16 cellular contexts compared by ENCODE assay signal in genomic region chr3:192039593-192039992, GRCh38.
DNase-seq lines count a peak whose midpoint lies in the region; ATAC-seq, FAIRE-seq and TF ChIP-seq lines count a peak whose summit lies in the region.
"Had no signal": no experiment of that assay in that cellular context is flagged by ENCODE, and none has a peak within 500 bp of the region (broad histone marks: within the 10 kb centered on the region; RNA-seq: fewer than 3 reads in every experiment).

No MANE protein-coding gene starts in this region.

- no peak for TF ChIP-seq POLR2A in A549 (IDR thresholded peaks at IDR 0.05; ENCODE audit: low read length)

- no peak for TF ChIP-seq RAD21 in A549 (conservative IDR thresholded peaks at IDR 0.05 in 1 of 2, IDR thresholded peaks at IDR 0.05 in 1 of 2)

- H3K9me3 ChIP-seq in A549 (no peaks in the 10 kb centered on the region), MM.1S (replicated peaks; ENCODE audit: insufficient read depth, low read length) (no peaks in the 10 kb centered on the region), SU-DHL-6 (ENCODE audit: insufficient read depth, low read length) (no peaks in the 10 kb centered on the region), right cardiac atrium (ENCODE audit: control insufficient read depth, low read length) (no peaks in the 10 kb centered on the region)
- H3K9me3 ChIP-seq: SJCRH30 had no signal

- H3K27ac ChIP-seq in A549: no peak overlapping the region
- peak overlapping the region; percentile 82 for H3K27ac ChIP-seq in MM.1S (ENCODE audit: low read length)
- peak overlapping the region; percentile 4; the same call in 1 of the 2 replicates for H3K27ac ChIP-seq in SU-DHL-6 (ENCODE audit: low read depth, low read length)
- H3K27ac ChIP-seq in right cardiac atrium (ENCODE audit: low read length): no peak overlapping the region
- H3K27ac ChIP-seq: SJCRH30 had no signal

- intact Hi-C loops in right cardiac atrium (cut with DNase I): no loop called here

- 18% methylated on average over 5 of the region's 5 CpGs for WGBS in A549 (ENCODE audit: missing lambda C conversion rate)
- WGBS in right cardiac atrium: 74% methylated on average over 5 of the region's 5 CpGs

- DNase-seq in A549 (ENCODE audit: low read depth in 1 of 2, low spot score in 1 of 2) (no peak), MM.1S (peak; percentile 93), right cardiac atrium (no peak), amygdala (lab: John Stamatoyannopoulos, UW) (no peak), anterior cingulate cortex (lab: John Stamatoyannopoulos, UW) (no peak)
- DNase-seq: C1 segment of cervical spinal cord; CD8-positive, alpha-beta memory T cell; GF-D8; H7; HFFc6; NCI-H1105 treated with DMSO at 0.1 percent for 48 hours; NCI-H1694; SJCRH30 had no signal

- H3K79me2 ChIP-seq in MM.1S (ENCODE audit: low read length) (no peaks in the 10 kb centered on the region), SU-DHL-6 (ENCODE audit: insufficient read depth, low read length) (no peaks in the 10 kb centered on the region)

- H3K4me2 ChIP-seq in A549: no peak overlapping the region
- H3K4me2 ChIP-seq in MM.1S (ENCODE audit: low read depth, low read length): peak overlapping the region; percentile 48
- H3K4me2 ChIP-seq in SU-DHL-6 (ENCODE audit: low read depth, low read length, poor library complexity, severe bottlenecking): peak overlapping the region; percentile 5

- TF ChIP-seq CTCF in A549 (IDR thresholded peaks at IDR 0.05) (no peak), MM.1S (IDR thresholded peaks at IDR 0.05; ENCODE audit: low read length) (peak; percentile 16; the same call in 1 of the 2 replicates), SU-DHL-6 (IDR thresholded peaks at IDR 0.05; ENCODE audit: insufficient read depth, low read length, poor library complexity, severe bottlenecking) (no peak)

- H2AFZ ChIP-seq in MM.1S (ENCODE audit: low read length) (peak overlapping the region; percentile 55), SU-DHL-6 (ENCODE audit: low read depth, low read length, severe bottlenecking) (peak overlapping the region; percentile 52)

- CTCF ChIA-PET in A549 (lab: Yijun Ruan, JAX): no interaction called here

- POLR2A ChIA-PET in A549 (lab: Yijun Ruan, JAX): no interaction called here

- H3K36me3 ChIP-seq in MM.1S (replicated peaks; ENCODE audit: insufficient read depth, low read length): no peaks in the 10 kb centered on the region
- no peaks in the 10 kb centered on the region for H3K36me3 ChIP-seq in SU-DHL-6 (ENCODE audit: low read length)
- H3K36me3 ChIP-seq: SJCRH30 had no signal

- TF ChIP-seq EP300 in A549 (IDR thresholded peaks at IDR 0.05): no peak

- H3K4me1 ChIP-seq in A549 (no peaks in the 10 kb centered on the region), MM.1S (ENCODE audit: low read length) (peaks cover 55% of the 10 kb centered on the region), right cardiac atrium (ENCODE audit: control insufficient read depth, insufficient read depth, low read length) (no peaks in the 10 kb centered on the region)
- H3K4me1 ChIP-seq: SJCRH30 had no signal

- no peak for ATAC-seq in A549
- ATAC-seq in GM18909 (IDR thresholded peaks at IDR 0.05; ENCODE audit: poor library complexity, unreplicated experiment): peak; percentile 29
- no peak for ATAC-seq in right cardiac atrium
- no peak for ATAC-seq in GM21447 (IDR thresholded peaks at IDR 0.05; ENCODE audit: unreplicated experiment)

- H3K4me3 ChIP-seq in A549 (no peak overlapping the region), MM.1S (ENCODE audit: low read length) (no peak overlapping the region), SU-DHL-6 (ENCODE audit: insufficient read depth, low read length, poor library complexity, severe bottlenecking) (no peak overlapping the region), right cardiac atrium (ENCODE audit: low read length) (no peak overlapping the region)
- H3K4me3 ChIP-seq: SJCRH30 had no signal

- H3F3A ChIP-seq in MM.1S (ENCODE audit: insufficient read depth, low read length): peaks cover 46% of the 10 kb centered on the region
- peaks cover 7% of the 10 kb centered on the region; the same call in 1 of the 2 replicates for H3F3A ChIP-seq in SU-DHL-6 (ENCODE audit: insufficient read depth)

- no peaks in the 10 kb centered on the region for H3K27me3 ChIP-seq in MM.1S (replicated peaks; ENCODE audit: insufficient read depth, low read length)
- no peaks in the 10 kb centered on the region for H3K27me3 ChIP-seq in SU-DHL-6 (ENCODE audit: low read length)
- H3K27me3 ChIP-seq in right cardiac atrium (ENCODE audit: control insufficient read depth, insufficient read depth): no peaks in the 10 kb centered on the region
- H3K27me3 ChIP-seq: SJCRH30 had no signal

- H4K20me1 ChIP-seq in MM.1S (ENCODE audit: insufficient read depth, low read length) (no peaks in the 10 kb centered on the region), SU-DHL-6 (ENCODE audit: low read depth, low read length) (no peaks in the 10 kb centered on the region)

- H3K9me2 ChIP-seq in MM.1S (replicated peaks; ENCODE audit: insufficient read depth, low read length): no peaks in the 10 kb centered on the region
- no peaks in the 10 kb centered on the region for H3K9me2 ChIP-seq in SU-DHL-6 (replicated peaks; ENCODE audit: insufficient read depth, low read length)

- no peak for FAIRE-seq in A549 (lab: Jason Lieb, UNC)

- peak overlapping the region; percentile 23; the same call in 1 of the 2 replicates for H3K9ac ChIP-seq in MM.1S (ENCODE audit: low read length)
- no peak overlapping the region for H3K9ac ChIP-seq in SU-DHL-6 (ENCODE audit: low read length)

TF ChIP-seq in A549, 52 proteins besides CTCF, POLR2A, EP300 and RAD21:
- no peak for TF ChIP-seq PBX3 (IDR thresholded peaks at IDR 0.05)
- TF ChIP-seq MAFK (IDR thresholded peaks at IDR 0.05; ENCODE audit: partially characterized antibody): peak; percentile 15

Comparison
In these comparisons a context has a peak if more than half of its experiments do, and no peak if none do; other contexts are left out.
1. H3K27ac ChIP-seq: peak in MM.1S (single experiment) and SU-DHL-6 (single experiment); none in A549 (0 of 2) and right cardiac atrium (single experiment).